1 cellular context compared by ENCODE assay signal in genomic region chr9:2359821-2360220, GRCh38.
TF ChIP-seq lines count a peak whose summit lies in the region.

No MANE protein-coding gene starts in this region.

TF ChIP-seq in WTC11, 78 proteins besides CTCF, POLR2A, EP300 and RAD21 (continued from another document):
- TF ChIP-seq E2F1 (CRISPR knock-in tag; IDR thresholded peaks at IDR 0.05), result no peak
- no peak for TF ChIP-seq JAZF1 (CRISPR knock-in tag; IDR thresholded peaks at IDR 0.05)
- TF ChIP-seq GABPB1 (CRISPR knock-in tag; IDR thresholded peaks at IDR 0.05), result no peak
- TF ChIP-seq, protein P1, sequence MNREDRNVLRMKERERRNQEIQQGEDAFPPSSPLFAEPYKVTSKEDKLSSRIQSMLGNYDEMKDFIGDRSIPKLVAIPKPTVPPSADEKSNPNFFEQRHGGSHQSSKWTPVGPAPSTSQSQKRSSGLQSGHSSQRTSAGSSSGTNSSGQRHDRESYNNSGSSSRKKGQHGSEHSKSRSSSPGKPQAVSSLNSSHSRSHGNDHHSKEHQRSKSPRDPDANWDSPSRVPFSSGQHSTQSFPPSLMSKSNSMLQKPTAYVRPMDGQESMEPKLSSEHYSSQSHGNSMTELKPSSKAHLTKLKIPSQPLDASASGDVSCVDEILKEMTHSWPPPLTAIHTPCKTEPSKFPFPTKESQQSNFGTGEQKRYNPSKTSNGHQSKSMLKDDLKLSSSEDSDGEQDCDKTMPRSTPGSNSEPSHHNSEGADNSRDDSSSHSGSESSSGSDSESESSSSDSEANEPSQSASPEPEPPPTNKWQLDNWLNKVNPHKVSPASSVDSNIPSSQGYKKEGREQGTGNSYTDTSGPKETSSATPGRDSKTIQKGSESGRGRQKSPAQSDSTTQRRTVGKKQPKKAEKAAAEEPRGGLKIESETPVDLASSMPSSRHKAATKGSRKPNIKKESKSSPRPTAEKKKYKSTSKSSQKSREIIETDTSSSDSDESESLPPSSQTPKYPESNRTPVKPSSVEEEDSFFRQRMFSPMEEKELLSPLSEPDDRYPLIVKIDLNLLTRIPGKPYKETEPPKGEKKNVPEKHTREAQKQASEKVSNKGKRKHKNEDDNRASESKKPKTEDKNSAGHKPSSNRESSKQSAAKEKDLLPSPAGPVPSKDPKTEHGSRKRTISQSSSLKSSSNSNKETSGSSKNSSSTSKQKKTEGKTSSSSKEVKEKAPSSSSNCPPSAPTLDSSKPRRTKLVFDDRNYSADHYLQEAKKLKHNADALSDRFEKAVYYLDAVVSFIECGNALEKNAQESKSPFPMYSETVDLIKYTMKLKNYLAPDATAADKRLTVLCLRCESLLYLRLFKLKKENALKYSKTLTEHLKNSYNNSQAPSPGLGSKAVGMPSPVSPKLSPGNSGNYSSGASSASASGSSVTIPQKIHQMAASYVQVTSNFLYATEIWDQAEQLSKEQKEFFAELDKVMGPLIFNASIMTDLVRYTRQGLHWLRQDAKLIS (CRISPR knock-in tag; IDR thresholded peaks at IDR 0.05; ENCODE audit: borderline replicate concordance), result no peak
- TF ChIP-seq FOXK1 (CRISPR knock-in tag; IDR thresholded peaks at IDR 0.05), result no peak
- no peak for TF ChIP-seq GRHL2 (CRISPR knock-in tag; IDR thresholded peaks at IDR 0.05; ENCODE audit: insufficient replicate concordance, severe bottlenecking)
- TF ChIP-seq USF1 (CRISPR knock-in tag; IDR thresholded peaks at IDR 0.05), result no peak
- TF ChIP-seq ZNF138 (CRISPR knock-in tag; conservative IDR thresholded peaks at IDR 0.05), result no peak
- TF ChIP-seq ZNF263 (CRISPR knock-in tag; IDR thresholded peaks at IDR 0.05; ENCODE audit: low read depth), result no peak
- TF ChIP-seq, protein P2, sequence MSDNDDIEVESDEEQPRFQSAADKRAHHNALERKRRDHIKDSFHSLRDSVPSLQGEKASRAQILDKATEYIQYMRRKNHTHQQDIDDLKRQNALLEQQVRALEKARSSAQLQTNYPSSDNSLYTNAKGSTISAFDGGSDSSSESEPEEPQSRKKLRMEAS (CRISPR knock-in tag; IDR thresholded peaks at IDR 0.05), result no peak
- no peak for TF ChIP-seq CREM (CRISPR knock-in tag; IDR thresholded peaks at IDR 0.05)
- no peak for TF ChIP-seq NFYB (CRISPR knock-in tag; conservative IDR thresholded peaks at IDR 0.05; ENCODE audit: low read depth)
- no peak for TF ChIP-seq SMAD4 (CRISPR knock-in tag; IDR thresholded peaks at IDR 0.05)
- TF ChIP-seq, protein P3, sequence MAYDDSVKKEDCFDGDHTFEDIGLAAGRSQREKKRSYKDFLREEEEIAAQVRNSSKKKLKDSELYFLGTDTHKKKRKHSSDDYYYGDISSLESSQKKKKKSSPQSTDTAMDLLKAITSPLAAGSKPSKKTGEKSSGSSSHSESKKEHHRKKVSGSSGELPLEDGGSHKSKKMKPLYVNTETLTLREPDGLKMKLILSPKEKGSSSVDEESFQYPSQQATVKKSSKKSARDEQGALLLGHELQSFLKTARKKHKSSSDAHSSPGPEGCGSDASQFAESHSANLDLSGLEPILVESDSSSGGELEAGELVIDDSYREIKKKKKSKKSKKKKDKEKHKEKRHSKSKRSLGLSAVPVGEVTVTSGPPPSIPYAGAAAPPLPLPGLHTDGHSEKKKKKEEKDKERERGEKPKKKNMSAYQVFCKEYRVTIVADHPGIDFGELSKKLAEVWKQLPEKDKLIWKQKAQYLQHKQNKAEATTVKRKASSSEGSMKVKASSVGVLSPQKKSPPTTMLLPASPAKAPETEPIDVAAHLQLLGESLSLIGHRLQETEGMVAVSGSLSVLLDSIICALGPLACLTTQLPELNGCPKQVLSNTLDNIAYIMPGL (CRISPR knock-in tag; IDR thresholded peaks at IDR 0.05), result no peak
- no peak for TF ChIP-seq ESRRA (CRISPR knock-in tag; IDR thresholded peaks at IDR 0.05; ENCODE audit: borderline replicate concordance)
- TF ChIP-seq IRF2 (CRISPR knock-in tag; IDR thresholded peaks at IDR 0.05; ENCODE audit: borderline replicate concordance, low read depth), result no peak
